1 cellular context compared by ENCODE assay signal in genomic region chr2:162297925-162298552, GRCh38.
TF ChIP-seq lines count a peak whose summit lies in the region.

No MANE protein-coding gene starts in this region.

TF ChIP-seq in HCT116, 20 proteins besides CTCF, POLR2A, EP300 and RAD21 (continued from another document):
- TF ChIP-seq REST (IDR thresholded peaks at IDR 0.05; ENCODE audit: low read depth), result no peak
- TF ChIP-seq ATF3 (IDR thresholded peaks at IDR 0.05), result no peak
- no peak for TF ChIP-seq SP1 (IDR thresholded peaks at IDR 0.05; ENCODE audit: low read depth)
- no peak for TF ChIP-seq FOSL1 (IDR thresholded peaks at IDR 0.05; ENCODE audit: low read depth)
- TF ChIP-seq JUND (IDR thresholded peaks at IDR 0.05), result no peak
- no peak for TF ChIP-seq EZH2 (IDR thresholded peaks at IDR 0.05)
